ENCODE assay signal across 9 cellular contexts in genomic region chr17:28357901-28358197, GRCh38. TPM values are rescaled to one million over a fixed set of nuclear protein-coding genes. Genes with fewer than 3 reads are reported as not detected.
A peak's percentile ranks its signal among the peaks of the same experiment; 100 is the strongest.
DNase-seq lines count a peak whose midpoint lies in the region; ATAC-seq and TF ChIP-seq lines count a peak whose summit lies in the region.
"Had no signal": no experiment of that assay in that cellular context is flagged by ENCODE, and none has a peak within 500 bp of the region (broad histone marks: within the 10 kb centered on the region; RNA-seq: fewer than 3 reads in every experiment).

No MANE protein-coding gene starts in this region.

- H3K4me2 ChIP-seq in SU-DHL-6 (ENCODE audit: low read depth, low read length, poor library complexity, severe bottlenecking): peak overlapping the region; percentile 86

- DNase-seq in fibroblast of villous mesenchyme (ENCODE audit: low read depth) (no peak), skeletal muscle cell (ENCODE audit: low read depth) (no peak), HCEC 1CT (no peak)

- H4K20me1 ChIP-seq in SU-DHL-6 (ENCODE audit: low read depth, low read length): no peaks in the 10 kb centered on the region

- no peaks in the 10 kb centered on the region for H3K36me3 ChIP-seq in SU-DHL-6 (ENCODE audit: low read length)

- H3K4me3 ChIP-seq in SU-DHL-6 (ENCODE audit: insufficient read depth, low read length, poor library complexity, severe bottlenecking) (peak overlapping the region; percentile 92), fibroblast of villous mesenchyme (ENCODE audit: low read depth, low read length) (peak overlapping the region; percentile 88), skeletal muscle cell (ENCODE audit: low read depth, low read length) (peak overlapping the region; percentile 70)

- TF ChIP-seq CTCF in SU-DHL-6 (IDR thresholded peaks at IDR 0.05; ENCODE audit: insufficient read depth, low read length, poor library complexity, severe bottlenecking) (no peak), fibroblast of villous mesenchyme (IDR thresholded peaks at IDR 0.05; ENCODE audit: insufficient read depth, low read depth, low read length) (no peak)

- H3K27me3 ChIP-seq in SU-DHL-6 (ENCODE audit: low read length): no peaks in the 10 kb centered on the region

- H3K9me3 ChIP-seq in SU-DHL-6 (ENCODE audit: insufficient read depth, low read length): no peaks in the 10 kb centered on the region

- H3K27ac ChIP-seq in SU-DHL-6 (ENCODE audit: low read depth, low read length): no peak overlapping the region

- H3K9me2 ChIP-seq in SU-DHL-6 (replicated peaks; ENCODE audit: insufficient read depth, low read length): no peaks in the 10 kb centered on the region

- peak overlapping the region; percentile 96 for H3K9ac ChIP-seq in SU-DHL-6 (ENCODE audit: low read length)

- H3K79me2 ChIP-seq in SU-DHL-6 (ENCODE audit: insufficient read depth, low read length): peaks cover 28% of the 10 kb centered on the region

- no peaks in the 10 kb centered on the region for H3F3A ChIP-seq in SU-DHL-6 (ENCODE audit: insufficient read depth)

- H2AFZ ChIP-seq in SU-DHL-6 (ENCODE audit: low read depth, low read length, severe bottlenecking): peak overlapping the region; percentile 62

- ATAC-seq in GM21360 (IDR thresholded peaks at IDR 0.05; ENCODE audit: unreplicated experiment) (peak; percentile 4), GM18909 (IDR thresholded peaks at IDR 0.05; ENCODE audit: poor library complexity, unreplicated experiment) (no peak), HG02938 (IDR thresholded peaks at IDR 0.05; ENCODE audit: unreplicated experiment) (no peak), GM21447 (IDR thresholded peaks at IDR 0.05; ENCODE audit: unreplicated experiment) (no peak)

RNA-seq across cellular contexts. Expression of gene POLDIP2, which starts 0.5 kb away (rescaled TPM):
- 85.5 and 88.9 TPM in 2 replicates for total RNA-seq in fibroblast of villous mesenchyme

RNA-seq across cellular contexts. Expression of gene SEBOX, which starts 7.2 kb away (rescaled TPM):
- total RNA-seq in fibroblast of villous mesenchyme: not detected in 2 replicates
- total RNA-seq: subcutaneous adipose tissue had no signal

RNA-seq across cellular contexts. Expression of gene VTN, which starts 12.3 kb away (rescaled TPM):
- total RNA-seq in fibroblast of villous mesenchyme: 5.2 and 10.0 TPM in 2 replicates

RNA-seq across cellular contexts. Expression of gene SARM1, which starts 13.6 kb away (rescaled TPM):
- 12.9 and 16.4 TPM in 2 replicates for total RNA-seq in fibroblast of villous mesenchyme

RNA-seq across cellular contexts. Expression of gene TNFAIP1, which starts 22.3 kb away (rescaled TPM):
- 35.1 and 50.1 TPM in 2 replicates for total RNA-seq in fibroblast of villous mesenchyme
